Comparison of ENCODE assay signal across 10 cellular contexts in the genomic region with DNA sequence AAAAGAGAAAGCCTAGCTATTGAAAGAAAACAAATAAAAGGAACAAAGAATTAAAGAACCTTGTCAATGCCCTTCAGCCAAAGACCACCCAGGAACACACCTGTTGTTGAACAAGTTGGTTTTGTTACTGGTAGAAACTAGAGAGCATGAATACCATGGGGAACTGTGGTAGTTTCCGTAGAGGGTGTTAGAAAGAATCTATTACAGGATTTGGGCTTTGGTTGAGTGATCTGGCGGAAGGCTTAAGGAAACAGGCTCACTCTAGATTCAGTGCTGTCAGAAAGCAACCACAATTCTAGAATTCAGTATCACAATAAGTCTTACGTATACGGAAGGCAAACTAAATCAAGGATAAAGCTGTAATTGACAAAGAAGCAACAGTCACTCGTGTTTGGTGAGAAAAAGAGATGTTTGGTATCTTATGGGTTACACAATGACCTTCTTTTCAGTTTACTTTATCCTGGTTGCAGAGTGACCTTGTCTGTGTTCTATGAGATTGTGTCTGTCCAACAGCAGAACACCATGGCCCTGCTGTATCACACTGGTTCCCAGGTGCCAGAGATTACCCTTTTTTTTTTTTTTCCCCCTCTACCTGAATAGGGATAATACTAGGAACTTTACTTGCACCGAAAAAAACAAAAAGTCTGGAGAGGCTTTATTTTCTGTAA.
DNase-seq lines count a peak whose midpoint lies in the region; ATAC-seq lines count a peak whose summit lies in the region.
"Had no signal": no experiment of that assay in that cellular context is flagged by ENCODE, and none has a peak within 500 bp of the region (broad histone marks: within the 10 kb centered on the region; RNA-seq: fewer than 3 reads in every experiment).

No MANE protein-coding gene starts in this region.

- H3K4me1 ChIP-seq in HUES64 (ENCODE audit: insufficient read depth, low read length): peaks cover 25% of the 10 kb centered on the region

- H3K4me3 Mint-ChIP-seq in activated T-helper 1 cell treated with anti-CD3 and anti-CD28 coated beads, Interleukin-12 subunit alpha, Interleukin-12 subunit beta, Interleukin-2, Interleukin-4 antibody, amounts not matched to agents 30 ng/mL and 10 ng/mL and 1 ng/mL, durations not matched to agents 14 hours and 24 hours and 36 hours: no peak overlapping the region
- H3K4me3 Mint-ChIP-seq: CD14-positive monocyte had no signal

- DNase-seq in ELF-1 (ENCODE audit: low read depth, low spot score): peak; percentile 79
- peak; percentile 57 for DNase-seq in GM19238 (ENCODE audit: insufficient read length, low spot score)
- no peak for DNase-seq in activated CD8-positive, alpha-beta memory T cell treated with anti-CD3 and anti-CD28 coated beads, Interleukin-2, amount 50 U/mL, for 48 hours
- no peak for DNase-seq in superior temporal gyrus (ENCODE audit: extremely low spot score)
- no peak for DNase-seq in activated T-helper 1 cell treated with anti-CD3 and anti-CD28 coated beads, Interleukin-12 subunit alpha, Interleukin-12 subunit beta, Interleukin-2, Interleukin-4 antibody, amounts not matched to agents 30 ng/mL and 10 ng/mL and 1 ng/mL, durations not matched to agents 14 hours and 24 hours and 36 hours (ENCODE audit: low spot score)
- no peak for DNase-seq in CD1c-positive myeloid dendritic cell (ENCODE audit: extremely low spot score)
- DNase-seq: NCI-H510A had no signal

- WGBS in HUES64: 70% methylated on average over 5 of the region's 6 CpGs

- H3K9ac ChIP-seq in HUES64 (ENCODE audit: low read depth, low read length): no peak overlapping the region

- peak overlapping the region; percentile 31; the same call in 1 of the 2 replicates for H3K27ac ChIP-seq in HUES64 (ENCODE audit: low read depth, low read length)

- no peaks in the 10 kb centered on the region for H3K36me3 Mint-ChIP-seq in activated T-helper 1 cell treated with anti-CD3 and anti-CD28 coated beads, Interleukin-12 subunit alpha, Interleukin-12 subunit beta, Interleukin-2, Interleukin-4 antibody, amounts not matched to agents 30 ng/mL and 10 ng/mL and 1 ng/mL, durations not matched to agents 14 hours and 24 hours and 36 hours (ENCODE audit: low read depth)
- H3K36me3 Mint-ChIP-seq: CD14-positive monocyte had no signal

- H3K27me3 ChIP-seq in HUES64 (ENCODE audit: insufficient read depth, low read length): peaks cover 38% of the 10 kb centered on the region; the same call in 1 of the 2 replicates

- peak; percentile 94 for ATAC-seq in HG02798 (IDR thresholded peaks at IDR 0.05; ENCODE audit: poor library complexity, unreplicated experiment)

- H3K27me3 Mint-ChIP-seq in activated T-helper 1 cell treated with anti-CD3 and anti-CD28 coated beads, Interleukin-12 subunit alpha, Interleukin-12 subunit beta, Interleukin-2, Interleukin-4 antibody, amounts not matched to agents 30 ng/mL and 10 ng/mL and 1 ng/mL, durations not matched to agents 14 hours and 24 hours and 36 hours (ENCODE audit: insufficient read depth): no peaks in the 10 kb centered on the region

- intact Hi-C loops in activated T-helper 1 cell treated with anti-CD3 and anti-CD28 coated beads, Interleukin-12 subunit alpha, Interleukin-12 subunit beta, Interleukin-2, Interleukin-4 antibody, amounts not matched to agents 30 ng/mL and 10 ng/mL and 1 ng/mL, durations not matched to agents 14 hours and 24 hours and 36 hours (cut with micrococcal nuclease): no loop called here

- H3K36me3 ChIP-seq in HUES64 (ENCODE audit: insufficient read depth, low read length): no peaks in the 10 kb centered on the region

- H3K4me3 ChIP-seq in HUES64 (ENCODE audit: low read length): no peak overlapping the region

- H3K4me1 Mint-ChIP-seq in activated T-helper 1 cell treated with anti-CD3 and anti-CD28 coated beads, Interleukin-12 subunit alpha, Interleukin-12 subunit beta, Interleukin-2, Interleukin-4 antibody, amounts not matched to agents 30 ng/mL and 10 ng/mL and 1 ng/mL, durations not matched to agents 14 hours and 24 hours and 36 hours (ENCODE audit: low read depth): no peaks in the 10 kb centered on the region
- H3K4me1 Mint-ChIP-seq: CD14-positive monocyte had no signal

- H3K27ac Mint-ChIP-seq in activated T-helper 1 cell treated with anti-CD3 and anti-CD28 coated beads, Interleukin-12 subunit alpha, Interleukin-12 subunit beta, Interleukin-2, Interleukin-4 antibody, amounts not matched to agents 30 ng/mL and 10 ng/mL and 1 ng/mL, durations not matched to agents 14 hours and 24 hours and 36 hours: no peak overlapping the region

- no peaks in the 10 kb centered on the region for H3K9me3 ChIP-seq in HUES64 (ENCODE audit: insufficient read depth, low read depth, low read length)

- H3K9me3 Mint-ChIP-seq in activated T-helper 1 cell treated with anti-CD3 and anti-CD28 coated beads, Interleukin-12 subunit alpha, Interleukin-12 subunit beta, Interleukin-2, Interleukin-4 antibody, amounts not matched to agents 30 ng/mL and 10 ng/mL and 1 ng/mL, durations not matched to agents 14 hours and 24 hours and 36 hours: peaks cover 4% of the 10 kb centered on the region
- H3K9me3 Mint-ChIP-seq: CD14-positive monocyte had no signal

Comparison
In these comparisons a context has a peak if more than half of its experiments do, and no peak if none do; other contexts are left out.
1. DNase-seq: peak in ELF-1 (single experiment) and GM19238 (single experiment); none in activated CD8-positive, alpha-beta memory T cell treated with anti-CD3 and anti-CD28 coated beads, Interleukin-2, amount 50 U/mL, for 48 hours (single experiment), superior temporal gyrus (single experiment), activated T-helper 1 cell treated with anti-CD3 and anti-CD28 coated beads, Interleukin-12 subunit alpha, Interleukin-12 subunit beta, Interleukin-2, Interleukin-4 antibody, amounts not matched to agents 30 ng/mL and 10 ng/mL and 1 ng/mL, durations not matched to agents 14 hours and 24 hours and 36 hours (single experiment) and CD1c-positive myeloid dendritic cell (single experiment).